12 cellular contexts compared by ENCODE assay signal in genomic region chr15:93359780-93360161, GRCh38.
"Had no signal": no experiment of that assay in that cellular context is flagged by ENCODE, and none has a peak within 500 bp of the region (broad histone marks: within the 10 kb centered on the region; RNA-seq: fewer than 3 reads in every experiment).

No MANE protein-coding gene starts in this region.

- H3K27ac ChIP-seq: colonic mucosa, gastrocnemius medialis, tibial nerve had no signal

- H3K9me3 Mint-ChIP-seq: activated CD8-positive, alpha-beta T cell treated with anti-CD3 and anti-CD28 coated beads for 36 hours; activated naive CD8-positive, alpha-beta T cell treated with anti-CD3 and anti-CD28 coated beads, Interleukin-2, amount 10 ng/mL, durations not matched to agents 7 days and 5 days had no signal

- DNase-seq: activated CD4-positive, alpha-beta T cell treated with anti-CD3 and anti-CD28 coated beads for 1 hour; activated CD8-positive, alpha-beta memory T cell treated with anti-CD3 and anti-CD28 coated beads, Interleukin-2, amount 50 U/mL, for 48 hours; activated CD8-positive, alpha-beta T cell treated with anti-CD3 and anti-CD28 coated beads for 36 hours; activated naive CD8-positive, alpha-beta T cell treated with anti-CD3 and anti-CD28 coated beads, Interleukin-2, amount 10 ng/mL, durations not matched to agents 7 days and 5 days; aorta; colonic mucosa; effector CD4-positive, alpha-beta T cell; kidney; naive thymus-derived CD4-positive, alpha-beta T cell; SIG-M5 had no signal

- H3K36me3 Mint-ChIP-seq: activated naive CD8-positive, alpha-beta T cell treated with anti-CD3 and anti-CD28 coated beads, Interleukin-2, amount 10 ng/mL, durations not matched to agents 7 days and 5 days; naive thymus-derived CD4-positive, alpha-beta T cell had no signal

- H3K4me3 ChIP-seq: colonic mucosa, gastrocnemius medialis, tibial nerve had no signal

- H3K36me3 ChIP-seq: colonic mucosa, gastrocnemius medialis, tibial nerve had no signal

- H3K27me3 ChIP-seq: colonic mucosa, gastrocnemius medialis, tibial nerve had no signal

- H3K27ac Mint-ChIP-seq: activated CD8-positive, alpha-beta T cell treated with anti-CD3 and anti-CD28 coated beads for 36 hours; activated naive CD8-positive, alpha-beta T cell treated with anti-CD3 and anti-CD28 coated beads, Interleukin-2, amount 10 ng/mL, durations not matched to agents 7 days and 5 days; naive thymus-derived CD4-positive, alpha-beta T cell had no signal

- H3K9me3 ChIP-seq: colonic mucosa, gastrocnemius medialis, tibial nerve had no signal

- H3K4me3 Mint-ChIP-seq: activated CD8-positive, alpha-beta T cell treated with anti-CD3 and anti-CD28 coated beads for 36 hours; activated naive CD8-positive, alpha-beta T cell treated with anti-CD3 and anti-CD28 coated beads, Interleukin-2, amount 10 ng/mL, durations not matched to agents 7 days and 5 days; naive thymus-derived CD4-positive, alpha-beta T cell had no signal

- ATAC-seq: activated CD8-positive, alpha-beta T cell treated with anti-CD3 and anti-CD28 coated beads for 36 hours; naive thymus-derived CD4-positive, alpha-beta T cell had no signal

- H3K4me1 ChIP-seq: colonic mucosa, gastrocnemius medialis, tibial nerve had no signal

- H3K4me1 Mint-ChIP-seq: activated naive CD8-positive, alpha-beta T cell treated with anti-CD3 and anti-CD28 coated beads, Interleukin-2, amount 10 ng/mL, durations not matched to agents 7 days and 5 days; naive thymus-derived CD4-positive, alpha-beta T cell had no signal

- H3K27me3 Mint-ChIP-seq: activated CD8-positive, alpha-beta T cell treated with anti-CD3 and anti-CD28 coated beads for 36 hours had no signal
